ENCODE assay signal across 1 cellular context in the genomic region with DNA sequence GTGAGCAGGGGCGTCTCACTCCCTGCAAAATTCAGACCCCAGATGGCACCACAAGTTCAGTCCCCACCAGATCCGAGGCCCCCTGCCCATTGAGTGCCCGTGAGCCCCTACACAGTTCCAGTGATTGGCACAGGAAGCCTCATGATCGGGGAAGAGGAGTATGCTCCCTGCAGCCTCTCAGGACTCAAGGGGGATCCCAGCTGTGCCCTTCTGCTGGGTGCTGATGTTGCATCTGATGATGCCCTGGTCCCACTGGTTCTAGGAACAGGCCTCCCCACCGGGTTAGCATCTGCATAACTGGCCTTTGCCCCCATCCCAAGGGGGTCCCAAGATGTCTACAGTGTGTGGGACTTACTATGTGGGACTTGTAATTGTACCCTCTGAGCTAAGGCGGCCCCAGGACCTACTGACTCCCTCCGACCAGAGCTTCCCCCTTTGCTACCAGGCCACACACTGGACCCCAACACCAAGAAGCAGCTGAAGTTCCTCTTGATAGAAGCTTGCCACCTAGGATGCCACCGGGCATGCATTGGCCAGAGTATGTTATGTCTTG.
TF ChIP-seq lines count a peak whose summit lies in the region.

No MANE protein-coding gene starts in this region.

TF ChIP-seq in H1, 55 proteins besides CTCF, POLR2A, EP300 and RAD21:
- TF ChIP-seq POLR2AphosphoS5 (IDR thresholded peaks at IDR 0.05; ENCODE audit: low read depth, low read length) (peak; percentile 65), SIX5 (IDR thresholded peaks at IDR 0.05; ENCODE audit: low read depth, low read length) (no peak)
TF ChIP-seq in H1: peak in this region for 1.
